ENCODE assay signal across 9 cellular contexts in genomic region chr11:10488121-10488580, GRCh38. TPM values are rescaled to one million over a fixed set of nuclear protein-coding genes. Genes with fewer than 3 reads are reported as not detected.
A peak's percentile ranks its signal among the peaks of the same experiment; 100 is the strongest.
DNase-seq lines count a peak whose midpoint lies in the region; ATAC-seq, FAIRE-seq and TF ChIP-seq lines count a peak whose summit lies in the region.
"Had no signal": no experiment of that assay in that cellular context is flagged by ENCODE, and none has a peak within 500 bp of the region (broad histone marks: within the 10 kb centered on the region; RNA-seq: fewer than 3 reads in every experiment).

No MANE protein-coding gene starts in this region.

- no peaks in the 10 kb centered on the region for H4K20me1 ChIP-seq in OCI-LY1 (ENCODE audit: insufficient read depth, low read length)

- H3K36me3 ChIP-seq in OCI-LY1 (ENCODE audit: insufficient read depth, low read length) (peaks cover 61% of the 10 kb centered on the region), small intestine (ENCODE audit: control insufficient read depth in 2 of 2, insufficient read depth in 2 of 2, low read length in 2 of 2) (peaks cover 0 to 3% of the 10 kb centered on the region in 2 donors), SJCRH30 (peaks cover 33% of the 10 kb centered on the region)

- H3K9ac ChIP-seq in OCI-LY1 (ENCODE audit: low read length), result no peak overlapping the region

- no peaks in the 10 kb centered on the region for H3K79me2 ChIP-seq in OCI-LY1 (ENCODE audit: insufficient read depth, low read length)

- peak overlapping the region; percentile 37 for H3K27ac ChIP-seq in OCI-LY1 (ENCODE audit: low read depth, low read length, poor library complexity, severe bottlenecking)
- peak overlapping the region; percentile 76 to 87 for H3K27ac ChIP-seq in small intestine (ENCODE audit: low read depth in 1 of 2, low read length in 1 of 2)
- no peak overlapping the region for H3K27ac ChIP-seq in SJCRH30

- no peak for DNase-seq in endothelial cell (ENCODE audit: low spot score)
- peak; percentile 67 for DNase-seq in small intestine
- DNase-seq in NCI-H2029 treated with DMSO at 0.1 percent for 48 hours (lab: John Stamatoyannopoulos, UW), result no peak
- DNase-seq in SJCRH30, result no peak
- DNase-seq: activated effector memory CD4-positive, alpha-beta T cell treated with Interleukin-2 at 50 U/mL for 16 hours had no signal

- H3K4me3 Mint-ChIP-seq in endothelial cell (ENCODE audit: unreplicated experiment), result peak overlapping the region; percentile 5

- 80 to 84% (median 83%) methylated on average over 10 of the region's 10 CpGs for WGBS in small intestine, 3 donors

- no peaks in the 10 kb centered on the region for H3K9me3 Mint-ChIP-seq in endothelial cell (ENCODE audit: unreplicated experiment)

- H3K27me3 Mint-ChIP-seq in endothelial cell (ENCODE audit: unreplicated experiment), result peaks cover 9% of the 10 kb centered on the region

- no peak for FAIRE-seq in small intestine (lab: Jason Lieb, UNC)

- H3K4me3 ChIP-seq in OCI-LY1 (ENCODE audit: low read depth, low read length, poor library complexity, severe bottlenecking), result no peak overlapping the region
- no peak overlapping the region for H3K4me3 ChIP-seq in small intestine (ENCODE audit: low read depth in 1 of 2, low read length in 2 of 2)
- H3K4me3 ChIP-seq in SJCRH30, result no peak overlapping the region

- peaks cover 59% of the 10 kb centered on the region for H3K36me3 Mint-ChIP-seq in endothelial cell (ENCODE audit: low read depth, unreplicated experiment)

- H3K9me3 ChIP-seq in OCI-LY1 (ENCODE audit: low read length) (no peaks in the 10 kb centered on the region), small intestine (ENCODE audit: control insufficient read depth, low read depth) (no peaks in the 10 kb centered on the region), SJCRH30 (replicated peaks) (no peaks in the 10 kb centered on the region)

- ATAC-seq in GM18868 (IDR thresholded peaks at IDR 0.05; ENCODE audit: unreplicated experiment) (peak; percentile 31), HG02678 (IDR thresholded peaks at IDR 0.05; ENCODE audit: unreplicated experiment) (no peak), GM18519 (IDR thresholded peaks at IDR 0.05; ENCODE audit: low FRiP score, unreplicated experiment) (no peak)

- no peaks in the 10 kb centered on the region for H3F3A ChIP-seq in OCI-LY1 (ENCODE audit: insufficient read depth, low read length)

- H2AFZ ChIP-seq in OCI-LY1 (ENCODE audit: low read length), result no peak overlapping the region

- H3K4me1 ChIP-seq in OCI-LY1 (ENCODE audit: insufficient read depth, low read length, severe bottlenecking), result peaks cover 15% of the 10 kb centered on the region
- peaks cover 0 to 4% of the 10 kb centered on the region in 2 donors for H3K4me1 ChIP-seq in small intestine (ENCODE audit: control insufficient read depth in 2 of 2, insufficient read depth in 1 of 2, low read depth in 1 of 2, low read length in 1 of 2)
- H3K4me1 ChIP-seq in SJCRH30, result peaks cover 19% of the 10 kb centered on the region

- H3K4me2 ChIP-seq in OCI-LY1 (ENCODE audit: low read length), result no peak overlapping the region

- H3K27ac Mint-ChIP-seq in endothelial cell (ENCODE audit: unreplicated experiment), result no peak overlapping the region

- H3K27me3 ChIP-seq in OCI-LY1 (ENCODE audit: insufficient read depth, low read length), result no peaks in the 10 kb centered on the region
- no peaks in the 10 kb centered on the region for H3K27me3 ChIP-seq in small intestine (ENCODE audit: control insufficient read depth in 2 of 2, insufficient read depth in 2 of 2, low read length in 2 of 2)
- H3K27me3 ChIP-seq in SJCRH30, result no peaks in the 10 kb centered on the region

- TF ChIP-seq CTCF in OCI-LY1 (IDR thresholded peaks at IDR 0.05; ENCODE audit: low read length) (no peak), endothelial cell (IDR thresholded peaks at IDR 0.05; ENCODE audit: unreplicated experiment) (no peak)

- no peaks in the 10 kb centered on the region for H3K9me2 ChIP-seq in OCI-LY1 (ENCODE audit: low read depth, low read length)

- peaks cover 3% of the 10 kb centered on the region for H3K4me1 Mint-ChIP-seq in endothelial cell (ENCODE audit: unreplicated experiment)

RNA-seq across cellular contexts. Expression of gene AMPD3, which starts 33.1 kb away (rescaled TPM):
- total RNA-seq in endothelial cell (ENCODE audit: unreplicated experiment), result 23.2 TPM
- polyA plus RNA-seq in small intestine, result 1 to 10 TPM; 2.7 to 5.1 (median 4.0) TPM
- total RNA-seq in SJCRH30 (2014; rRNA removed; shearing (Covaris generic)), result 14.7 and 14.9 TPM in 2 replicates

RNA-seq across cellular contexts. Expression of gene RNF141, which starts 52.8 kb away (rescaled TPM):
- 32.8 TPM for total RNA-seq in endothelial cell (ENCODE audit: unreplicated experiment)
- 10 to 100 TPM; 13.2 to 20.8 (median 19.2) TPM for polyA plus RNA-seq in small intestine
- 12.6 and 13.9 TPM in 2 replicates for total RNA-seq in SJCRH30 (2014; rRNA removed; shearing (Covaris generic))
